In the genomic region with DNA sequence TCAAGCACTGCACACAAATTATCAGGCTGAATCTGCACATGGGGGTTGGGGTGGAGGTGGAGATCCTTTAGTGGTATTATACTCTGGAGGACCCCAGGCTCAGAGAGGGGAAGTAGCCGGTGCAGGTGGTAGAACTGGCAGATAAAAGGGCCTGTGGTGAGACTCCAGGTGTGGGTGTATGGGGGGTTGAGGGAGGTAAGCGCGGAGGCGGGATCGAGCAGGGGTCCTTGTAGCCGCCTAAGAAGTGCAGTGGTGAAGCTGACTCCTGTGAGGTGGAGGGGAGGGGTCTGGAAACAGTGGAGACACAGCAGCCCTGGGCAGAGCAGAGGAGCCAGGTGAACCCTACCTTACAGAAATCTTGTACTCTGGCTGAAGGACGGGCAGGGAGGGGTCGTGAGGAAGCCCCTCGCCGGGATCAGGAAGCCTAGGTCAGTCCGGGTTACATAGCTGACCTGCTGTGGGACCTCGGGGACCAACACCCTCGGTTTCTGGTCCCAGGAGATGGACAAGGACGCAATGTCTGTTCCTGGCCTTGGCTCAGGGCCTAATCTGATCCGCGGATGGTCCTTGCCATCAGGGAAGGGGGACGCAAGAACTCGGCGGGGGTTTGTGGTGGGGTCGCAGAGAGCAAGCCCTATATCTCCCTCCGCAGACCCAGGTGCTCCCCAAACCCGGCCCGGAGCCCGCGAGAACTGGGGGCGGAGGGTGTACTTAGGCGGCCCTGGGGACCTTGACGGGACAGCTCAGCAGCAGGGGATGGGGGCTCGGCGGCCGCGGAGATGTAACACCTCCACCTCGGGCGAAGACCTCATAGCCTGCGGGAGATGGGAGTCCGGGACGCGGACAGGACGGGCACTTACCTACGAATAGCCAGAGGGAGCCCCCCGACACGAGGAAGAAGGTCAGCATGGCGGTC, we compare ENCODE assay signal across 1 cellular context.
TF ChIP-seq lines count a peak whose summit lies in the region.

No MANE protein-coding gene starts in this region.

TF ChIP-seq in HepG2, 621 proteins besides CTCF, POLR2A, EP300 and RAD21 (continued from another document):
- TF ChIP-seq ZNF687 (CRISPR knock-in tag; IDR thresholded peaks at IDR 0.05) (peak; percentile 1; the same call in 1 of the 2 replicates), WIZ (CRISPR knock-in tag; IDR thresholded peaks at IDR 0.05) (no peak), ZNF232 (CRISPR knock-in tag; IDR thresholded peaks at IDR 0.05; ENCODE audit: borderline replicate concordance) (no peak), ZNF713 (CRISPR knock-in tag; IDR thresholded peaks at IDR 0.05) (no peak), ZNF263 (CRISPR knock-in tag; IDR thresholded peaks at IDR 0.05) (peak; percentile 23; the same call in 1 of the 2 replicates), NFYC (CRISPR knock-in tag; IDR thresholded peaks at IDR 0.05) (no peak), STAG1 (CRISPR knock-in tag; IDR thresholded peaks at IDR 0.05) (no peak), SIN3A (IDR thresholded peaks at IDR 0.05; ENCODE audit: borderline replicate concordance, low read depth, low read length) (no peak)
- TF ChIP-seq, protein P1, sequence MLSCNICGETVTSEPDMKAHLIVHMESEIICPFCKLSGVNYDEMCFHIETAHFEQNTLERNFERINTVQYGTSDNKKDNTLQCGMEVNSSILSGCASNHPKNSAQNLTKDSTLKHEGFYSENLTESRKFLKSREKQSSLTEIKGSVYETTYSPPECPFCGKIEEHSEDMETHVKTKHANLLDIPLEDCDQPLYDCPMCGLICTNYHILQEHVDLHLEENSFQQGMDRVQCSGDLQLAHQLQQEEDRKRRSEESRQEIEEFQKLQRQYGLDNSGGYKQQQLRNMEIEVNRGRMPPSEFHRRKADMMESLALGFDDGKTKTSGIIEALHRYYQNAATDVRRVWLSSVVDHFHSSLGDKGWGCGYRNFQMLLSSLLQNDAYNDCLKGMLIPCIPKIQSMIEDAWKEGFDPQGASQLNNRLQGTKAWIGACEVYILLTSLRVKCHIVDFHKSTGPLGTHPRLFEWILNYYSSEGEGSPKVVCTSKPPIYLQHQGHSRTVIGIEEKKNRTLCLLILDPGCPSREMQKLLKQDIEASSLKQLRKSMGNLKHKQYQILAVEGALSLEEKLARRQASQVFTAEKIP (CRISPR knock-in tag; IDR thresholded peaks at IDR 0.05; ENCODE audit: borderline replicate concordance), result no peak
TF ChIP-seq in HepG2: peak in this region for 2.
